In genomic region chr7:112211348-112211907, GRCh38 we compare ENCODE assay signal across 17 cellular contexts. TPM values are rescaled to one million over a fixed set of nuclear protein-coding genes. Genes with fewer than 3 reads are reported as not detected.
A peak's percentile ranks its signal among the peaks of the same experiment; 100 is the strongest.
DNase-seq lines count a peak whose midpoint lies in the region; ATAC-seq and TF ChIP-seq lines count a peak whose summit lies in the region.
"Had no signal": no experiment of that assay in that cellular context is flagged by ENCODE, and none has a peak within 500 bp of the region (broad histone marks: within the 10 kb centered on the region; RNA-seq: fewer than 3 reads in every experiment).

No MANE protein-coding gene starts in this region.

- intact Hi-C loops in left lung (cut with DNase I): no loop called here

- H3K4me3 ChIP-seq in AG10803 (ENCODE audit: low read length) (no peak overlapping the region), left lung (no peak overlapping the region)
- H3K4me3 ChIP-seq: vagina had no signal

- ATAC-seq in left lung (peak; percentile 47), HG03521 (IDR thresholded peaks at IDR 0.05; ENCODE audit: unreplicated experiment) (no peak)
- ATAC-seq: activated T-helper 17 cell treated with anti-CD3 and anti-CD28 coated beads, Interleukin-2, amount 50 U/mL, for 72 hours; effector memory CD8-positive, alpha-beta T cell had no signal

- DNase-seq in AG10803 (ENCODE audit: low read depth) (peak; percentile 72), HuH-7 (ENCODE audit: low spot score) (peak; percentile 26), fibroblast of gingiva (ENCODE audit: low read depth) (peak; percentile 69), left lung (no peak), cerebellum (ENCODE audit: low spot score) (no peak), NCI-H2171 (lab: John Stamatoyannopoulos, UW) (no peak)
- no peak for DNase-seq in activated CD8-positive, alpha-beta memory T cell treated with anti-CD3 and anti-CD28 coated beads for 24 hours
- DNase-seq: activated CD4-positive, alpha-beta T cell treated with anti-CD3 and anti-CD28 coated beads, Interleukin-2, amount 50 U/mL, for 48 hours; AML-193; effector memory CD8-positive, alpha-beta T cell; hypothalamus; KG1; stimulated activated CD4-positive, alpha-beta T cell treated with anti-CD3 and anti-CD28 coated beads, Interleukin-2, amount 100 ng/mL, for 48 hours; stimulated activated naive CD4-positive, alpha-beta T cell had no signal

- TF ChIP-seq CTCF in AG10803 (conservative IDR thresholded peaks at IDR 0.05; ENCODE audit: low read length) (no peak), left lung (IDR thresholded peaks at IDR 0.05) (no peak)

- H3K9me3 ChIP-seq in left lung: no peaks in the 10 kb centered on the region
- H3K9me3 ChIP-seq: vagina had no signal

- no peaks in the 10 kb centered on the region for H3K27me3 ChIP-seq in left lung
- H3K27me3 ChIP-seq: vagina had no signal

- peaks cover 10 to 38% of the 10 kb centered on the region in 2 donors for H3K4me1 ChIP-seq in left lung

- peak overlapping the region; percentile 16 to 18 for H3K27ac ChIP-seq in left lung
- H3K27ac ChIP-seq: vagina had no signal

- no peaks in the 10 kb centered on the region for H3K36me3 ChIP-seq in left lung
- H3K36me3 ChIP-seq: vagina had no signal

RNA-seq across cellular contexts. Expression of gene ZNF277, which starts 4.9 kb away (rescaled TPM):
- 10 to 100 TPM; 19.8 to 29.8 TPM for total RNA-seq in left lung
- total RNA-seq in cerebellum: 38.2 TPM

RNA-seq across cellular contexts. Expression of gene DOCK4, which starts 5.2 kb away (rescaled TPM):
- total RNA-seq in left lung (10 to 100 TPM; 38.9 to 63.6 TPM), cerebellum (99.4 TPM)

Comparison
In these comparisons a context has a peak if more than half of its experiments do, and no peak if none do; other contexts are left out.
1. DNase-seq: peak in AG10803 (single experiment), HuH-7 (single experiment) and fibroblast of gingiva (single experiment); none in left lung (0 of 2), cerebellum (single experiment), activated CD8-positive, alpha-beta memory T cell treated with anti-CD3 and anti-CD28 coated beads for 24 hours (single experiment) and NCI-H2171 (single experiment).